Comparison of ENCODE assay signal across 8 cellular contexts in genomic region chr7:39709768-39710291, GRCh38.
DNase-seq lines count a peak whose midpoint lies in the region; ATAC-seq and TF ChIP-seq lines count a peak whose summit lies in the region.

No MANE protein-coding gene starts in this region.

- no peak overlapping the region for H2AFZ ChIP-seq in GM23248

- H3F3A ChIP-seq in GM23248 (ENCODE audit: insufficient read depth), result peaks cover 13% of the 10 kb centered on the region

- H3K9me2 ChIP-seq in GM23248 (ENCODE audit: insufficient read depth), result no peaks in the 10 kb centered on the region

- ATAC-seq in heart left ventricle (peak; percentile 58 to 89 (median 80)), HG03342 (IDR thresholded peaks at IDR 0.05; ENCODE audit: unreplicated experiment) (no peak)

- intact Hi-C loops in heart left ventricle (cut with DNase I), result no loop called here

- no peak overlapping the region for H3K9ac ChIP-seq in GM23248

- in situ Hi-C loops in GM23248 (cut with MboI), result no loop called here

- DNase-seq in DMS79 (lab: John Stamatoyannopoulos, UW) (peak; percentile 83), GM23248 (peak; percentile 63), NCI-H524 (lab: John Stamatoyannopoulos, UW) (peak; percentile 87 to 96), heart left ventricle (peak in 4 of 5 donors; percentile 26 to 54 (median 42)), HT-29 (ENCODE audit: low spot score) (no peak), NCI-H2196 treated with DMSO at 0.1 percent for 48 hours (lab: John Stamatoyannopoulos, UW; ENCODE audit: unreplicated experiment) (no peak)
- DNase-seq in central memory CD4-positive, alpha-beta T cell, result no peak

- no peak overlapping the region for H3K4me3 ChIP-seq in GM23248
- no peak overlapping the region for H3K4me3 ChIP-seq in heart left ventricle

- no peaks in the 10 kb centered on the region for H3K27me3 ChIP-seq in GM23248 (replicated peaks; ENCODE audit: insufficient read depth)
- no peaks in the 10 kb centered on the region for H3K27me3 ChIP-seq in heart left ventricle

- peaks cover 28% of the 10 kb centered on the region for H3K36me3 ChIP-seq in GM23248 (ENCODE audit: low read depth)
- peaks cover 0 to 30% (median 12%) of the 10 kb centered on the region in 9 donors for H3K36me3 ChIP-seq in heart left ventricle

- no peak overlapping the region for H3K4me2 ChIP-seq in GM23248 (ENCODE audit: unreplicated experiment)

- H3K4me1 ChIP-seq in GM23248 (ENCODE audit: insufficient read depth) (no peaks in the 10 kb centered on the region), heart left ventricle (peaks cover 0 to 14% (median 2%) of the 10 kb centered on the region in 12 donors)

- H3K27ac ChIP-seq in GM23248 (no peak overlapping the region), heart left ventricle (no peak overlapping the region)

- no peaks in the 10 kb centered on the region for H4K20me1 ChIP-seq in GM23248 (ENCODE audit: insufficient read depth)

- H3K9me3 ChIP-seq in GM23248 (ENCODE audit: low read depth) (no peaks in the 10 kb centered on the region), heart left ventricle (peaks cover 0 to 33% (median 12%) of the 10 kb centered on the region in 12 donors)

- no peaks in the 10 kb centered on the region for H3K79me2 ChIP-seq in GM23248 (ENCODE audit: insufficient read depth)

- 6 to 8% methylated on average over 3 of the region's 3 CpGs for WGBS in GM23248 (ENCODE audit: low coverage in 1 of 2, low lambda C conversion rate in 2 of 2, missing lambda C conversion rate in 2 of 2), 2 experiments
- 30 to 48% (median 33%) methylated on average over 3 of the region's 3 CpGs for WGBS in heart left ventricle, 4 donors

- TF ChIP-seq POLR2A in heart left ventricle (IDR thresholded peaks at IDR 0.05), result no peak

- TF ChIP-seq CTCF in heart left ventricle (IDR thresholded peaks at IDR 0.05), result no peak

Comparison
In these comparisons a context has a peak if more than half of its experiments do, and no peak if none do; other contexts are left out.
1. DNase-seq: peak in DMS79 (single experiment), GM23248 (single experiment), NCI-H524 (2 of 2) and heart left ventricle (4 of 5); none in HT-29 (single experiment), central memory CD4-positive, alpha-beta T cell (single experiment) and NCI-H2196 treated with DMSO at 0.1 percent for 48 hours (single experiment).